Comparison of ENCODE assay signal across 17 cellular contexts in genomic region chrX:34813618-34814017, GRCh38.
DNase-seq lines count a peak whose midpoint lies in the region; ATAC-seq and TF ChIP-seq lines count a peak whose summit lies in the region.
"Had no signal": no experiment of that assay in that cellular context is flagged by ENCODE, and none has a peak within 500 bp of the region (broad histone marks: within the 10 kb centered on the region; RNA-seq: fewer than 3 reads in every experiment).

No MANE protein-coding gene starts in this region.

- no peaks in the 10 kb centered on the region for H4K20me1 ChIP-seq in fibroblast of lung (ENCODE audit: control insufficient read depth, extremely low read depth, insufficient read depth, low read length)

- H3K36me3 ChIP-seq in cardiac muscle cell: no peaks in the 10 kb centered on the region
- H3K36me3 ChIP-seq in adipocyte (ENCODE audit: control insufficient read depth, insufficient read depth, low read length, severe bottlenecking): no peaks in the 10 kb centered on the region
- no peaks in the 10 kb centered on the region for H3K36me3 ChIP-seq in fibroblast of lung (ENCODE audit: control insufficient read depth, insufficient read depth, low read length)

- no peak for ATAC-seq in right cardiac atrium
- no peak for ATAC-seq in HG02623 (IDR thresholded peaks at IDR 0.05; ENCODE audit: unreplicated experiment)
- ATAC-seq in HG02938 (IDR thresholded peaks at IDR 0.05; ENCODE audit: unreplicated experiment): no peak

- intact Hi-C loops in right cardiac atrium (cut with DNase I): no loop called here

- 42% methylated on average over 1 of the region's 1 CpG for WGBS in right cardiac atrium

- no peaks in the 10 kb centered on the region for H3K9me3 ChIP-seq in cardiac muscle cell (ENCODE audit: low read depth)
- H3K9me3 ChIP-seq in right cardiac atrium (ENCODE audit: control insufficient read depth, low read length): no peaks in the 10 kb centered on the region
- H3K9me3 ChIP-seq in adipocyte (ENCODE audit: control insufficient read depth, low read length): no peaks in the 10 kb centered on the region
- H3K9me3 ChIP-seq in fibroblast of lung (ENCODE audit: control insufficient read depth, insufficient read depth, low read depth, low read length): no peaks in the 10 kb centered on the region

- no peak for TF ChIP-seq CTCF in cardiac muscle cell (IDR thresholded peaks at IDR 0.05; ENCODE audit: low read depth, low read length)
- no peak for TF ChIP-seq CTCF in fibroblast of lung (conservative IDR thresholded peaks at IDR 0.05 in 1 of 2, IDR thresholded peaks at IDR 0.05 in 1 of 2; ENCODE audit: low read depth in 1 of 2, low read length in 2 of 2)

- H3K4me3 ChIP-seq in cardiac muscle cell (no peak overlapping the region), right cardiac atrium (ENCODE audit: low read length) (no peak overlapping the region), adipocyte (ENCODE audit: low read length) (no peak overlapping the region), fibroblast of lung (replicated peaks in 1 of 4; ENCODE audit: control extremely low read depth in 1 of 4, insufficient read depth in 1 of 4, low read depth in 3 of 4, low read length in 4 of 4) (no peak overlapping the region)
- H3K4me3 ChIP-seq: SK-N-MC had no signal

- H3K4me1 ChIP-seq in cardiac muscle cell (ENCODE audit: low read depth) (peaks cover 8% of the 10 kb centered on the region), right cardiac atrium (ENCODE audit: control insufficient read depth, insufficient read depth, low read length) (no peaks in the 10 kb centered on the region), adipocyte (ENCODE audit: control insufficient read depth, insufficient read depth, low read length) (no peaks in the 10 kb centered on the region), fibroblast of lung (ENCODE audit: control insufficient read depth, extremely low read depth, insufficient read depth, low read length) (peaks cover 2% of the 10 kb centered on the region)

- no peaks in the 10 kb centered on the region for H3K79me2 ChIP-seq in fibroblast of lung (ENCODE audit: control insufficient read depth, insufficient read depth, low read length)

- H2AFZ ChIP-seq in fibroblast of lung (ENCODE audit: low read length): no peak overlapping the region

- DNase-seq in cardiac muscle cell (ENCODE audit: low read depth in 1 of 2, low spot score in 1 of 2): no peak
- DNase-seq in right cardiac atrium: no peak
- DNase-seq in adipocyte (ENCODE audit: low read depth): peak; percentile 10
- DNase-seq in fibroblast of lung (ENCODE audit: low read depth in 2 of 2): peak; percentile 6 to 62
- DNase-seq in stromal cell of bone marrow (ENCODE audit: low read depth): peak; percentile 2
- no peak for DNase-seq in NCI-H2171 treated with DMSO at 0.1 percent for 48 hours (lab: John Stamatoyannopoulos, UW)
- DNase-seq: 8988T, DMS79, NCI-H1436 treated with DMSO at 0.1 percent for 48 hours, NCI-H2081, NCI-H345, NCI-H526 treated with DMSO at 0.1 percent for 48 hours, OCI-M1 had no signal

- H3K27me3 ChIP-seq in cardiac muscle cell: no peaks in the 10 kb centered on the region
- no peaks in the 10 kb centered on the region for H3K27me3 ChIP-seq in right cardiac atrium (ENCODE audit: control insufficient read depth, insufficient read depth)
- no peaks in the 10 kb centered on the region for H3K27me3 ChIP-seq in adipocyte (replicated peaks; ENCODE audit: control insufficient read depth, insufficient read depth, low read length)
- no peaks in the 10 kb centered on the region for H3K27me3 ChIP-seq in fibroblast of lung (ENCODE audit: control insufficient read depth, insufficient read depth, low read length)

- H3K4me2 ChIP-seq in fibroblast of lung (ENCODE audit: extremely low read depth, insufficient read depth, low read length): no peak overlapping the region

- H3K27ac ChIP-seq in cardiac muscle cell (peak overlapping the region; percentile 7), right cardiac atrium (ENCODE audit: low read length) (no peak overlapping the region), fibroblast of lung (ENCODE audit: insufficient read depth, low read length) (no peak overlapping the region)
- H3K27ac ChIP-seq: C4-2B, SK-N-MC had no signal

- H3K9ac ChIP-seq in adipocyte (ENCODE audit: low read length) (no peak overlapping the region), fibroblast of lung (ENCODE audit: insufficient read depth, low read length) (no peak overlapping the region)

Comparison
In these comparisons a context has a peak if more than half of its experiments do, and no peak if none do; other contexts are left out.
1. DNase-seq: peak in adipocyte (single experiment), fibroblast of lung (2 of 2) and stromal cell of bone marrow (single experiment); none in cardiac muscle cell (0 of 2), right cardiac atrium (0 of 3) and NCI-H2171 treated with DMSO at 0.1 percent for 48 hours (single experiment).